In the genomic region with DNA sequence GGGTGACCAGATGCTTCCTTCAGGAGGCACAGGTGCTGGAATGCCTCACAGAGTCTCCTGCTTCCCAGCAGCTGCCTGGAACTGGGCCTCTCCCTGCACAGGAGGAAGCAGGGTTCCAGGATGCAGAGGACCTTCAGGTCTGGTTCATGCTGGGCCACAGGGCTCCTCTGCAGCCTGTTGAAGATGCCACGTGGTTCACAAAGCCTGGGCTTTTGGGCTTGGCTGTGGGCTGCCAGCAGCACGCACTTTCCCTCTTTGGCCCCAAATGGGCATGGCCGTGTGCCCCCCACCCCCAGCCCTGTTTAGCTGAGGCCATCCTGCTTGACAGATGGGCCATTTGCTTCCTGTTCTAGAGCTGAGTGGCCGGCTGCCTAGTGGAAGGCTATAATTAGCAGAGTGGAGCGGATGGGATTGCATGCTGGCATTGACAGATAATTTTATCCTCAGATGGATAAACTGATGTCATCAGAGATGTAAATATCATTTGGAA, we compare ENCODE assay signal across 11 cellular contexts. TPM values are rescaled to one million over a fixed set of nuclear protein-coding genes. Genes with fewer than 3 reads are reported as not detected.
DNase-seq lines count a peak whose midpoint lies in the region; ATAC-seq and TF ChIP-seq lines count a peak whose summit lies in the region.
"Had no signal": no experiment of that assay in that cellular context is flagged by ENCODE, and none has a peak within 500 bp of the region (broad histone marks: within the 10 kb centered on the region; RNA-seq: fewer than 3 reads in every experiment).

No MANE protein-coding gene starts in this region.

- H3K4me3 ChIP-seq in BE2C (ENCODE audit: low read depth, low read length) (no peak overlapping the region), esophagus (ENCODE audit: low read depth in 1 of 2, low read length in 2 of 2) (no peak overlapping the region), OCI-LY7 (ENCODE audit: low read depth, low read length, poor library complexity, severe bottlenecking) (no peak overlapping the region)
- H3K4me3 ChIP-seq: neural progenitor cell had no signal

- no peaks in the 10 kb centered on the region for H4K20me1 ChIP-seq in OCI-LY7 (ENCODE audit: insufficient read depth, low read length)

- no TSS peak for BruUV-seq in OCI-LY7 (replicated peaks; lab: Mats Ljungman, UMichigan)

- H3K36me3 ChIP-seq in BE2C (no peaks in the 10 kb centered on the region), esophagus (ENCODE audit: control insufficient read depth in 2 of 2, insufficient read depth in 2 of 2, low read length in 1 of 2) (peaks cover 0 to 2% of the 10 kb centered on the region in 2 donors), OCI-LY7 (ENCODE audit: insufficient read depth, low read length) (no peaks in the 10 kb centered on the region)
- H3K36me3 ChIP-seq: neural progenitor cell had no signal

- no peak overlapping the region for H2AFZ ChIP-seq in OCI-LY7 (ENCODE audit: low read length)
- H2AFZ ChIP-seq: neural progenitor cell had no signal

- intact Hi-C loops in OCI-LY7 (cut with micrococcal nuclease; ENCODE audit: unreplicated experiment), result no loop called here

- H3K27me3 ChIP-seq in BE2C, result no peaks in the 10 kb centered on the region
- no peaks in the 10 kb centered on the region for H3K27me3 ChIP-seq in esophagus (ENCODE audit: control insufficient read depth in 1 of 2, insufficient read depth in 2 of 2, low read length in 2 of 2)
- H3K27me3 ChIP-seq: neural progenitor cell had no signal

- 35 to 49% methylated on average over 5 of the region's 5 CpGs for WGBS in esophagus, 2 donors

- no peak overlapping the region for H3K4me2 ChIP-seq in OCI-LY7 (ENCODE audit: low read length)
- H3K4me2 ChIP-seq: neural progenitor cell had no signal

- H3K79me2 ChIP-seq in OCI-LY7 (ENCODE audit: insufficient read depth, low read depth, low read length), result no peaks in the 10 kb centered on the region

- POLR2A ChIA-PET in OCI-LY7 (lab: Charles Lee), result no interaction called here

- TF ChIP-seq CTCF in BE2C (IDR thresholded peaks at IDR 0.05; ENCODE audit: low read depth, low read length) (no peak), OCI-LY7 (conservative IDR thresholded peaks at IDR 0.05; ENCODE audit: low read length) (no peak)

- ATAC-seq in GM18868 (IDR thresholded peaks at IDR 0.05; ENCODE audit: unreplicated experiment) (no peak), esophagus mucosa (no peak)

- H3K27ac ChIP-seq in esophagus (ENCODE audit: low read depth in 2 of 2, low read length in 1 of 2), result peak overlapping the region; percentile 69 to 73
- H3K27ac ChIP-seq in OCI-LY7 (ENCODE audit: low read depth, low read length, poor library complexity, severe bottlenecking), result no peak overlapping the region
- H3K27ac ChIP-seq: neural progenitor cell had no signal

- H3K9me2 ChIP-seq in OCI-LY7 (ENCODE audit: insufficient read depth, low read length), result no peaks in the 10 kb centered on the region

- DNase-seq in BE2C, result peak; percentile 37
- peak; percentile 83 for DNase-seq in NCI-H446 treated with DMSO at 0.1 percent for 48 hours (lab: John Stamatoyannopoulos, UW)
- peak; percentile 73 for DNase-seq in occipital lobe (lab: John Stamatoyannopoulos, UW)
- no peak for DNase-seq in islet precursor cell
- no peak for DNase-seq in OCI-LY7 (ENCODE audit: low spot score)
- DNase-seq: CD4-positive, CD25-positive, alpha-beta regulatory T cell; NCI-H226 had no signal

- CTCF ChIA-PET in OCI-LY7 (lab: Charles Lee; ENCODE audit: unreplicated experiment), result interaction anchor here (0.6 kb wide), 1 partner anchor 31 kb away, joined by 8 read pairs; no protein-coding TSS in a partner anchor

- H3K4me1 ChIP-seq in BE2C (peaks cover 24% of the 10 kb centered on the region), esophagus (ENCODE audit: control insufficient read depth in 2 of 2, insufficient read depth in 2 of 2, low read length in 1 of 2) (peaks cover 6 to 12% of the 10 kb centered on the region in 2 donors), OCI-LY7 (ENCODE audit: insufficient read depth, low read length, poor library complexity, severe bottlenecking) (peaks cover 8% of the 10 kb centered on the region)
- H3K4me1 ChIP-seq: neural progenitor cell had no signal

- H3K9me3 ChIP-seq in BE2C (no peaks in the 10 kb centered on the region), esophagus (ENCODE audit: control insufficient read depth in 2 of 2, insufficient read depth in 1 of 2, low read depth in 1 of 2, low read length in 1 of 2) (no peaks in the 10 kb centered on the region), OCI-LY7 (ENCODE audit: low read length) (no peaks in the 10 kb centered on the region)

RNA-seq across cellular contexts. Expression of gene TSPAN15, which starts 28.0 kb away (rescaled TPM):
- 69.9 TPM for polyA plus RNA-seq in BE2C (2012; ENCODE audit: insufficient read depth, insufficient read length, low read depth)
- 10 to 100 TPM in 1 of 2 donors, 1 to 10 TPM in 1; 8.0 to 23.8 TPM for polyA plus RNA-seq in esophagus
- total RNA-seq in occipital lobe (3.1 TPM), OCI-LY7 (2022) (3.1 and 4.0 TPM in 2 replicates), esophagus mucosa (3.4 TPM)
- total RNA-seq in OCI-LY7 (2014; rRNA removed; shearing (Covaris generic)), result 1.9 and 2.4 TPM in 2 replicates

Comparison
In these comparisons a context has a peak if more than half of its experiments do, and no peak if none do; other contexts are left out.
1. DNase-seq: peak in BE2C (single experiment), NCI-H446 treated with DMSO at 0.1 percent for 48 hours (single experiment) and occipital lobe (single experiment); none in islet precursor cell (single experiment) and OCI-LY7 (single experiment).